In genomic region chr13:36031490-36031889, GRCh38 we compare ENCODE assay signal across 23 cellular contexts.
"Had no signal": no experiment of that assay in that cellular context is flagged by ENCODE, and none has a peak within 500 bp of the region (broad histone marks: within the 10 kb centered on the region; RNA-seq: fewer than 3 reads in every experiment).

No MANE protein-coding gene starts in this region.

- H3K36me3 Mint-ChIP-seq: activated CD4-positive, alpha-beta memory T cell treated with anti-CD3 and anti-CD28 coated beads for 36 hours; activated naive CD8-positive, alpha-beta T cell; immature natural killer cell; memory B cell; naive thymus-derived CD4-positive, alpha-beta T cell; T-cell had no signal

- H3K4me3 Mint-ChIP-seq: activated CD4-positive, alpha-beta memory T cell treated with anti-CD3 and anti-CD28 coated beads for 36 hours; activated naive CD8-positive, alpha-beta T cell; activated T-helper 1 cell treated with anti-CD3 and anti-CD28 coated beads, Interleukin-12 subunit alpha, Interleukin-12 subunit beta, Interleukin-2, Interleukin-4 antibody, amounts not matched to agents 30 ng/mL and 10 ng/mL and 1 ng/mL, durations not matched to agents 14 hours and 24 hours and 36 hours; central memory CD8-positive, alpha-beta T cell; immature natural killer cell; memory B cell; naive thymus-derived CD4-positive, alpha-beta T cell; T-cell; WTC11 had no signal

- H3K4me1 Mint-ChIP-seq: central memory CD8-positive, alpha-beta T cell; immature natural killer cell; memory B cell; naive thymus-derived CD4-positive, alpha-beta T cell; T-cell had no signal

- H3K9me3 Mint-ChIP-seq: activated CD4-positive, alpha-beta memory T cell treated with anti-CD3 and anti-CD28 coated beads for 36 hours; memory B cell had no signal

- ATAC-seq: naive thymus-derived CD4-positive, alpha-beta T cell; T-cell had no signal

- H3K27me3 ChIP-seq: colonic mucosa, heart right ventricle, neutrophil, thyroid gland had no signal

- H3K27ac ChIP-seq: colonic mucosa, neutrophil, parathyroid adenoma, thyroid gland had no signal

- H3K4me3 ChIP-seq: colonic mucosa, heart right ventricle, thyroid gland had no signal

- H3K9me3 ChIP-seq: colonic mucosa, heart right ventricle, neutrophil, thyroid gland had no signal

- H3K4me1 ChIP-seq: colonic mucosa had no signal

- DNase-seq: activated CD4-positive, alpha-beta memory T cell treated with anti-CD3 and anti-CD28 coated beads for 36 hours; activated CD4-positive, alpha-beta T cell treated with anti-CD3 and anti-CD28 coated beads for 4 hours; activated gamma-delta T cell treated with Interleukin-2 at 50 U/mL for 16 hours; activated T-cell treated with anti-CD3 and anti-CD28 coated beads for 4 hours; amniotic stem cell; colonic mucosa; erythroblast; immature natural killer cell; kidney glomerular epithelial cell; left ventricle myocardium superior; naive thymus-derived CD4-positive, alpha-beta T cell; stimulated activated CD8-positive, alpha-beta memory T cell treated with anti-CD3 and anti-CD28 coated beads, Interleukin-4, amount 100 ng/mL, for 48 hours; stimulated activated naive CD4-positive, alpha-beta T cell; T-cell; thyroid gland had no signal

- H3K36me3 ChIP-seq: colonic mucosa, heart right ventricle, neutrophil, thyroid gland had no signal

- H3K27ac Mint-ChIP-seq: activated CD4-positive, alpha-beta memory T cell treated with anti-CD3 and anti-CD28 coated beads for 36 hours; activated naive CD8-positive, alpha-beta T cell; activated T-helper 1 cell treated with anti-CD3 and anti-CD28 coated beads, Interleukin-12 subunit alpha, Interleukin-12 subunit beta, Interleukin-2, Interleukin-4 antibody, amounts not matched to agents 30 ng/mL and 10 ng/mL and 1 ng/mL, durations not matched to agents 14 hours and 24 hours and 36 hours; immature natural killer cell; memory B cell; naive thymus-derived CD4-positive, alpha-beta T cell; T-cell; WTC11 had no signal

- H3K27me3 Mint-ChIP-seq: activated CD4-positive, alpha-beta memory T cell treated with anti-CD3 and anti-CD28 coated beads for 36 hours; activated naive CD8-positive, alpha-beta T cell; central memory CD8-positive, alpha-beta T cell; memory B cell; naive thymus-derived CD4-positive, alpha-beta T cell; T-cell had no signal
